Comparison of ENCODE assay signal across 16 cellular contexts in the genomic region with DNA sequence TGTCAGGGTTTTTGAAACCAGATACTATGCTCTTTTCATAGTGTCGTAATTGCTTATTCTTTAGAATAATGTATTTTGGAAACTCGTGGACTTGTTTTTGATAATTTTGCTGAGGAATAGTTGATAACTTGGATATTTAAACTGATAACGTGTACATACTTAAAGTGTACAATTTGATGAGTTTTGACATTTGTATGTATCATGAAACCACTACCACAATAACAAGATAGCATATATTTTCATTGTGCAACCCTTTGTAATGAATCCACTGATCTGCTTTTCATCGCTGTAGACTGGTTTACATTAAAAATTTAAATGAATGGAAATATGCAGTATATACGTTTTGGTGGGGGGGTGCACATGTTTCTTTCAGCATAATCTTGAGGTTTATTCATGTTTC. TPM values are rescaled to one million over a fixed set of nuclear protein-coding genes. Genes with fewer than 3 reads are reported as not detected.
A peak's percentile ranks its signal among the peaks of the same experiment; 100 is the strongest.
DNase-seq lines count a peak whose midpoint lies in the region; ATAC-seq and TF ChIP-seq lines count a peak whose summit lies in the region.
"Had no signal": no experiment of that assay in that cellular context is flagged by ENCODE, and none has a peak within 500 bp of the region (broad histone marks: within the 10 kb centered on the region; RNA-seq: fewer than 3 reads in every experiment).

No MANE protein-coding gene starts in this region.

- H3K27ac ChIP-seq in left ventricle myocardium inferior (replicated peaks) (peak overlapping the region; percentile 44), right cardiac atrium (ENCODE audit: low read length) (no peak overlapping the region), ascending aorta (peak overlapping the region; percentile 55 to 65), psoas muscle (peak overlapping the region; percentile 11)
- no peak overlapping the region for H3K27ac ChIP-seq in effector memory CD4-positive, alpha-beta T cell (ENCODE audit: insufficient read depth, low read length, poor library complexity, severe bottlenecking)

- peaks cover 93% of the 10 kb centered on the region for H3K4me1 ChIP-seq in left ventricle myocardium inferior
- H3K4me1 ChIP-seq in right cardiac atrium (ENCODE audit: control insufficient read depth, insufficient read depth, low read length), result peaks cover 16% of the 10 kb centered on the region
- H3K4me1 ChIP-seq in ascending aorta, result peaks cover 4 to 25% of the 10 kb centered on the region in 2 donors
- peaks cover 48% of the 10 kb centered on the region for H3K4me1 ChIP-seq in psoas muscle
- H3K4me1 ChIP-seq in effector memory CD4-positive, alpha-beta T cell (ENCODE audit: control insufficient read depth, insufficient read depth, low read length, poor library complexity, severe bottlenecking), result peaks cover 3% of the 10 kb centered on the region

- intact Hi-C loops in left ventricle myocardium inferior (cut with micrococcal nuclease) (no loop called here), right cardiac atrium (cut with DNase I) (no loop called here), ascending aorta (cut with DNase I) (loop anchor here (1.0 to 5.0 kb wide), 2 partner anchors 14 to 45 kb away; a partner anchor contains a TSS), psoas muscle (cut with DNase I) (no loop called here)

- DNase-seq in left ventricle myocardium inferior (no peak), right cardiac atrium (no peak), ascending aorta (ENCODE audit: low spot score in 2 of 2) (no peak), psoas muscle (no peak), H7 (no peak), AML-193 (lab: John Stamatoyannopoulos, UW) (no peak)
- DNase-seq in effector memory CD4-positive, alpha-beta T cell, result no peak
- DNase-seq: Calu3; CD4-positive, CD25-positive, alpha-beta regulatory T cell; NCI-H1436; NCI-H2029 treated with DMSO at 0.1 percent for 48 hours; NCI-H2171 treated with DMSO at 0.1 percent for 48 hours; NCI-H446 treated with DMSO at 0.1 percent for 48 hours; NK-92 treated with Interleukin-12 subunit alpha and Interleukin-12 subunit beta, amount 100 ng/mL, for 24 hours; SHP77 treated with DMSO at 0.1 percent for 48 hours had no signal

- H3K9me3 ChIP-seq in left ventricle myocardium inferior (replicated peaks) (no peaks in the 10 kb centered on the region), right cardiac atrium (ENCODE audit: control insufficient read depth, low read length) (no peaks in the 10 kb centered on the region), ascending aorta (no peaks in the 10 kb centered on the region), psoas muscle (no peaks in the 10 kb centered on the region)
- no peaks in the 10 kb centered on the region for H3K9me3 ChIP-seq in effector memory CD4-positive, alpha-beta T cell (ENCODE audit: control insufficient read depth, low read length)

- 91% methylated on average over 5 of the region's 5 CpGs for WGBS in right cardiac atrium
- WGBS in psoas muscle, 3 donors, result 90 to 97% (median 96%) methylated on average over 5 of the region's 5 CpGs

- H3K36me3 ChIP-seq in left ventricle myocardium inferior, result no peaks in the 10 kb centered on the region
- no peaks in the 10 kb centered on the region for H3K36me3 ChIP-seq in ascending aorta
- peaks cover 0 to 11% of the 10 kb centered on the region in 2 donors for H3K36me3 ChIP-seq in psoas muscle (ENCODE audit: insufficient read depth in 1 of 2, low read depth in 1 of 2)
- peaks cover 1% of the 10 kb centered on the region; the same call in 1 of the 2 replicates for H3K36me3 ChIP-seq in H7 (replicated peaks; ENCODE audit: control insufficient read depth, insufficient read depth, low read length)
- H3K36me3 ChIP-seq in effector memory CD4-positive, alpha-beta T cell (ENCODE audit: control insufficient read depth, insufficient read depth, low read length), result peaks cover 5% of the 10 kb centered on the region

- TF ChIP-seq CTCF in left ventricle myocardium inferior (IDR thresholded peaks at IDR 0.05; ENCODE audit: borderline replicate concordance) (no peak), ascending aorta (IDR thresholded peaks at IDR 0.05) (no peak), psoas muscle (IDR thresholded peaks at IDR 0.05) (no peak)

- ATAC-seq in right cardiac atrium (no peak), psoas muscle (no peak)
- ATAC-seq: K562 had no signal

- no peak overlapping the region for H3K4me3 ChIP-seq in left ventricle myocardium inferior
- no peak overlapping the region for H3K4me3 ChIP-seq in right cardiac atrium (ENCODE audit: low read length)
- no peak overlapping the region for H3K4me3 ChIP-seq in ascending aorta
- no peak overlapping the region for H3K4me3 ChIP-seq in psoas muscle
- no peak overlapping the region for H3K4me3 ChIP-seq in H7 (ENCODE audit: insufficient read depth, low read depth, low read length)
- H3K4me3 ChIP-seq in effector memory CD4-positive, alpha-beta T cell (ENCODE audit: insufficient read depth, low read depth, low read length, poor library complexity, severe bottlenecking), result no peak overlapping the region
- H3K4me3 ChIP-seq: K562 had no signal

- no peaks in the 10 kb centered on the region for H3K27me3 ChIP-seq in left ventricle myocardium inferior (ENCODE audit: low read depth)
- no peaks in the 10 kb centered on the region for H3K27me3 ChIP-seq in right cardiac atrium (ENCODE audit: control insufficient read depth, insufficient read depth)
- no peaks in the 10 kb centered on the region for H3K27me3 ChIP-seq in ascending aorta
- no peaks in the 10 kb centered on the region for H3K27me3 ChIP-seq in psoas muscle (ENCODE audit: insufficient read depth in 3 of 3, low read length in 2 of 3)
- H3K27me3 ChIP-seq in H7 (ENCODE audit: control insufficient read depth, insufficient read depth, low read length), result no peaks in the 10 kb centered on the region
- H3K27me3 ChIP-seq in effector memory CD4-positive, alpha-beta T cell (replicated peaks; ENCODE audit: control insufficient read depth, insufficient read depth, low read length, poor library complexity, severe bottlenecking), result no peaks in the 10 kb centered on the region

RNA-seq across cellular contexts. Expression of a gene that starts 45.8 kb away (rescaled TPM):
- total RNA-seq in left ventricle myocardium inferior (50.4 TPM), right cardiac atrium (10 to 100 TPM; 41.2 to 65.3 (median 50.4) TPM), ascending aorta (25.5 TPM), psoas muscle (10 to 100 TPM; 54.9 to 68.2 (median 58.9) TPM)
- polyA plus RNA-seq in right cardiac atrium (21.5 TPM), psoas muscle (10 to 100 TPM; 19.0 to 41.4 (median 37.5) TPM)
- total RNA-seq in H7 (2014; rRNA removed; shearing (Covaris generic)), result 94.3 and 116 TPM in 2 replicates

Comparison
In these comparisons a context has a peak if more than half of its experiments do, and no peak if none do; other contexts are left out.
1. H3K27ac ChIP-seq: peak in left ventricle myocardium inferior (single experiment), ascending aorta (2 of 2) and psoas muscle (single experiment); none in right cardiac atrium (single experiment) and effector memory CD4-positive, alpha-beta T cell (single experiment).